8 cellular contexts compared by ENCODE assay signal in genomic region chr14:91060472-91061308, GRCh38. TPM values are rescaled to one million over a fixed set of nuclear protein-coding genes. Genes with fewer than 3 reads are reported as not detected.
DNase-seq lines count a peak whose midpoint lies in the region; ATAC-seq and TF ChIP-seq lines count a peak whose summit lies in the region.

Gene RPS6KA5, minus strand, starts transcription at chr14:91060641. Its CDS starts 207 bp downstream, at chr14:91060434.

- CTCF ChIA-PET in GM10248 (lab: Yijun Ruan, JAX): interaction anchor here (0.7 to 4.0 kb wide), 14 partner anchors 11 to 159 kb away, joined by 3 to 31 read pairs (median 3); partner anchors contain the start of gene DGLUCY

- H3K4me3 Mint-ChIP-seq in activated naive CD8-positive, alpha-beta T cell: peak within 1 kb of the TSS; percentile 83

- ATAC-seq in HG02623 (IDR thresholded peaks at IDR 0.05; ENCODE audit: unreplicated experiment) (peak; percentile 84), omental fat pad (ENCODE audit: low FRiP score) (peak; percentile 99), thoracic aorta (ENCODE audit: insufficient number of reproducible peaks, low FRiP score, low read depth) (peak; percentile 98)

- peak within 1 kb of the TSS; percentile 69 for H3K27ac Mint-ChIP-seq in activated naive CD8-positive, alpha-beta T cell

- DNase-seq in GM10248 (ENCODE audit: extremely low spot score): peak; percentile 94
- peak; percentile 100 for DNase-seq in NCI-H1105 (lab: John Stamatoyannopoulos, UW)
- DNase-seq in SKM-1 treated with dmso at 0.1 percent for 144 hours (lab: John Stamatoyannopoulos, UW; ENCODE audit: unreplicated experiment): peak; percentile 94
- peak; percentile 100 for DNase-seq in glomerular visceral epithelial cell (ENCODE audit: extremely low spot score)
- DNase-seq in omental fat pad (ENCODE audit: low spot score): peak; percentile 96
- DNase-seq in thoracic aorta (ENCODE audit: low spot score): peak; percentile 100

- H3K27me3 ChIP-seq in thoracic aorta (replicated peaks; ENCODE audit: insufficient read depth): no peaks in the 10 kb centered on the region

- POLR2A ChIA-PET in GM10248 (lab: Yijun Ruan, JAX): interaction anchor here (0.6 to 1.0 kb wide), 4 partner anchors 21 to 437 kb away, joined by 3 to 5 read pairs (median 4); partner anchors contain the start of gene DGLUCY

- H3K27ac ChIP-seq in thoracic aorta: peak within 1 kb of the TSS; percentile 90 to 94

- H3K27me3 Mint-ChIP-seq in activated naive CD8-positive, alpha-beta T cell: no peaks in the 10 kb centered on the region

- H3K4me3 ChIP-seq in thoracic aorta: peak within 1 kb of the TSS; percentile 95

- peaks cover 60% of the 10 kb centered on the region for H3K4me1 Mint-ChIP-seq in activated naive CD8-positive, alpha-beta T cell (ENCODE audit: low read depth)

- no peaks in the 10 kb centered on the region for H3K36me3 ChIP-seq in thoracic aorta

- peaks cover 3% of the 10 kb centered on the region for H3K36me3 Mint-ChIP-seq in activated naive CD8-positive, alpha-beta T cell

- no peaks in the 10 kb centered on the region for H3K9me3 Mint-ChIP-seq in activated naive CD8-positive, alpha-beta T cell (ENCODE audit: low read depth)

- H3K9me3 ChIP-seq in thoracic aorta: no peaks in the 10 kb centered on the region

- TF ChIP-seq CTCF in GM10248 (IDR thresholded peaks at IDR 0.05; ENCODE audit: control extremely low read depth, extremely low read depth, low read depth, missing control alignments): no peak
- no peak for TF ChIP-seq CTCF in omental fat pad (IDR thresholded peaks at IDR 0.05)
- TF ChIP-seq CTCF in thoracic aorta (IDR thresholded peaks at IDR 0.05): peak; percentile 16

- peaks cover 5 to 6% of the 10 kb centered on the region in 2 donors for H3K4me1 ChIP-seq in thoracic aorta (ENCODE audit: control insufficient read depth in 1 of 2, low read depth in 2 of 2)

RNA-seq across cellular contexts. Expression of gene RPS6KA5, which starts in this region (rescaled TPM):
- total RNA-seq in omental fat pad (1 to 10 TPM; 1.8 to 4.9 (median 3.2) TPM), thoracic aorta (1 to 10 TPM; 1.4 to 4.6 TPM)

Comparison
In these comparisons a context has a peak if more than half of its experiments do, and no peak if none do; other contexts are left out.
1. Peak in every context shown above with its lines: DNase-seq, ATAC-seq, H3K4me3 ChIP-seq and H3K27ac ChIP-seq.